19 cellular contexts compared by ENCODE assay signal in the genomic region with DNA sequence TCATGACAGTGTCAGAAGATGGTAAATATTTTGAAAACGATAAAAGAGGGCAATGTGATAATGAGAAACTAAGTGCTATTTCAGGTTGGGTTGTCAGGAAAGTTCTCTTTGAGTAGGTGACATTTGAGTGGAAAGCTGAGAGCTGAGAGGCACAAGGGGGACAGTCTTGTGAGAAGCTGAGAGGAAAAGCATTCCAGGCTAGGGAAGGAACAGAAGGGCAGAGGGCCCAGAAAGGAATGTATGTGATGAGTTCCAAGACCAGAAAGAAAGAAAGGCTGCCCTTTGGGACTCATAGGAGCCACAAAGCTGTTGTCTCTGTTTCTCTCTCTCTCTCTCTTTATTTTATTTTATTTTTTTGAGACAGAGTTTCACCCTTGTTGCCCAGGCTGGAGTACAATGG. TPM values are rescaled to one million over a fixed set of nuclear protein-coding genes. Genes with fewer than 3 reads are reported as not detected.
"Had no signal": no experiment of that assay in that cellular context is flagged by ENCODE, and none has a peak within 500 bp of the region (broad histone marks: within the 10 kb centered on the region; RNA-seq: fewer than 3 reads in every experiment).

No MANE protein-coding gene starts in this region.

- H3K36me3 Mint-ChIP-seq: activated CD4-positive, alpha-beta memory T cell treated with anti-CD3 and anti-CD28 coated beads for 36 hours; activated naive CD8-positive, alpha-beta T cell treated with anti-CD3 and anti-CD28 coated beads, Interleukin-2, amount 10 ng/mL, durations not matched to agents 7 days and 5 days; brain; naive thymus-derived CD8-positive, alpha-beta T cell; T-cell; WTC11 had no signal

- H3K27ac Mint-ChIP-seq: activated CD4-positive, alpha-beta memory T cell treated with anti-CD3 and anti-CD28 coated beads for 36 hours; activated CD4-positive, alpha-beta T cell treated with anti-CD3 and anti-CD28 coated beads for 36 hours; activated naive CD8-positive, alpha-beta T cell treated with anti-CD3 and anti-CD28 coated beads, Interleukin-2, amount 10 ng/mL, durations not matched to agents 7 days and 5 days; activated T-helper 1 cell treated with anti-CD3 and anti-CD28 coated beads, Interleukin-12 subunit alpha, Interleukin-12 subunit beta, Interleukin-2, Interleukin-4 antibody, amounts not matched to agents 30 ng/mL and 10 ng/mL and 1 ng/mL, durations not matched to agents 14 hours and 24 hours and 36 hours; naive thymus-derived CD8-positive, alpha-beta T cell; T-cell; WTC11 had no signal

- H3K4me1 ChIP-seq: pancreas, spleen, tibial artery, vagina had no signal

- H3K4me1 Mint-ChIP-seq: activated CD4-positive, alpha-beta T cell treated with anti-CD3 and anti-CD28 coated beads for 36 hours; activated naive CD8-positive, alpha-beta T cell treated with anti-CD3 and anti-CD28 coated beads, Interleukin-2, amount 10 ng/mL, durations not matched to agents 7 days and 5 days; naive thymus-derived CD8-positive, alpha-beta T cell; T-cell had no signal

- H3K27ac ChIP-seq: coronary artery, pancreas, spleen, tibial artery, vagina had no signal

- H3K4me3 Mint-ChIP-seq: activated CD4-positive, alpha-beta memory T cell treated with anti-CD3 and anti-CD28 coated beads for 36 hours; activated CD4-positive, alpha-beta T cell treated with anti-CD3 and anti-CD28 coated beads for 36 hours; activated naive CD8-positive, alpha-beta T cell treated with anti-CD3 and anti-CD28 coated beads, Interleukin-2, amount 10 ng/mL, durations not matched to agents 7 days and 5 days; activated T-helper 1 cell treated with anti-CD3 and anti-CD28 coated beads, Interleukin-12 subunit alpha, Interleukin-12 subunit beta, Interleukin-2, Interleukin-4 antibody, amounts not matched to agents 30 ng/mL and 10 ng/mL and 1 ng/mL, durations not matched to agents 14 hours and 24 hours and 36 hours; brain; naive thymus-derived CD8-positive, alpha-beta T cell; T-cell; WTC11 had no signal

- H3K4me3 ChIP-seq: coronary artery, esophagus squamous epithelium, pancreas, spleen, tibial artery, vagina had no signal

- DNase-seq: activated CD4-positive, alpha-beta memory T cell treated with anti-CD3 and anti-CD28 coated beads for 36 hours; activated CD4-positive, alpha-beta T cell treated with anti-CD3 and anti-CD28 coated beads for 36 hours; activated naive CD8-positive, alpha-beta T cell treated with anti-CD3 and anti-CD28 coated beads, Interleukin-2, amount 10 ng/mL, durations not matched to agents 7 days and 5 days; activated T-cell treated with anti-CD3 and anti-CD28 coated beads for 4 hours; central memory CD4-positive, alpha-beta T cell; effector CD4-positive, alpha-beta T cell; esophagus squamous epithelium; naive thymus-derived CD8-positive, alpha-beta T cell; pancreas; spleen; stimulated activated naive CD4-positive, alpha-beta T cell treated with Interleukin-2 at 50 U/mL for 16 hours; T-cell; tibial artery had no signal

- H3K9me3 ChIP-seq: esophagus squamous epithelium, pancreas, spleen, tibial artery, vagina had no signal

- H3K36me3 ChIP-seq: esophagus squamous epithelium, pancreas, spleen, tibial artery, vagina had no signal

- H3K9me3 Mint-ChIP-seq: activated CD4-positive, alpha-beta memory T cell treated with anti-CD3 and anti-CD28 coated beads for 36 hours; activated naive CD8-positive, alpha-beta T cell treated with anti-CD3 and anti-CD28 coated beads, Interleukin-2, amount 10 ng/mL, durations not matched to agents 7 days and 5 days; activated T-helper 1 cell treated with anti-CD3 and anti-CD28 coated beads, Interleukin-12 subunit alpha, Interleukin-12 subunit beta, Interleukin-2, Interleukin-4 antibody, amounts not matched to agents 30 ng/mL and 10 ng/mL and 1 ng/mL, durations not matched to agents 14 hours and 24 hours and 36 hours; brain; naive thymus-derived CD8-positive, alpha-beta T cell; T-cell; WTC11 had no signal

- H3K27me3 ChIP-seq: vagina had no signal

RNA-seq across cellular contexts. Expression of gene RNF182, which starts 7.6 kb away (rescaled TPM):
- total RNA-seq: activated CD4-positive, alpha-beta memory T cell treated with anti-CD3 and anti-CD28 coated beads for 36 hours; activated CD4-positive, alpha-beta T cell treated with anti-CD3 and anti-CD28 coated beads for 36 hours; activated naive CD8-positive, alpha-beta T cell treated with anti-CD3 and anti-CD28 coated beads, Interleukin-2, amount 10 ng/mL, durations not matched to agents 7 days and 5 days; activated T-helper 1 cell treated with anti-CD3 and anti-CD28 coated beads, Interleukin-12 subunit alpha, Interleukin-12 subunit beta, Interleukin-2, Interleukin-4 antibody, amounts not matched to agents 30 ng/mL and 10 ng/mL and 1 ng/mL, durations not matched to agents 14 hours and 24 hours and 36 hours; naive thymus-derived CD8-positive, alpha-beta T cell had no signal
- polyA plus RNA-seq: liver; naive thymus-derived CD8-positive, alpha-beta T cell had no signal
